8 cellular contexts compared by ENCODE assay signal in the genomic region with DNA sequence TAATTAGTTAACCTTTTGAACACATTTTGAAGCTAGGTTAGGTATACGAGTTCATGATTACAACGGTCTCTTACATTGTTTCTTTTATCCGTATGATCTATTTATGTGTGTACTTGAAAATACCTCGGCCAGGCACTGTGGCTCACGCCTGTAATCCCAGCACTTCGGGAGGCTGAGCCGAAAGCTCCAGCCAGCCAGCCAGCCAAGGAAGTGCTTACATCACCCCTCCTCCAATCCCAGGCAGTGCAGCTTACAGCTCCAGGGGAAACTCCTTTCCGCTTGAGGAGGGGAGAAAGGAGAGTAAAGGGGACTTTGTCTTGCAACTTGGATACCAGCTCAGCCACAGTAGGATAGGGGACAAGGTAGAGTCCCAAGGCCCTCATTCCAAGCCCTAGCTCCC.
DNase-seq lines count a peak whose midpoint lies in the region; ATAC-seq lines count a peak whose summit lies in the region.
"Not testable (repeated sequence)": the region's sequence is repeated elsewhere in the genome, so short reads cannot be mapped to it uniquely, and the experiment has no call there.

No MANE protein-coding gene starts in this region.

- H3K27me3 Mint-ChIP-seq in activated CD4-positive, alpha-beta T cell treated with anti-CD3 and anti-CD28 coated beads, Interleukin-2, amount 10 ng/mL, durations not matched to agents 24 days and 14 days = not testable (repeated sequence)

- ATAC-seq in Right ventricle myocardium inferior = peak; percentile 93

- not testable (repeated sequence) for H3K4ac ChIP-seq in mesenchymal stem cell (ENCODE audit: low read depth in 1 of 2, low read length in 2 of 2); trophoblast cell (ENCODE audit: low read depth, low read length)

- H2AK5ac ChIP-seq in mesenchymal stem cell (ENCODE audit: low read length, severe bottlenecking); trophoblast cell (ENCODE audit: low read length): not testable (repeated sequence)

- H3K9ac ChIP-seq in mesenchymal stem cell (ENCODE audit: low read length) = peak overlapping the region; percentile 25
- not testable (repeated sequence) for H3K9ac ChIP-seq in trophoblast cell (ENCODE audit: low read length)
- peak overlapping the region in 3 of 5 donors; percentile 20 to 64 (median 31) for H3K9ac ChIP-seq in subcutaneous abdominal adipose tissue (ENCODE audit: low read length in 5 of 5)

- peak; percentile 28 for DNase-seq in Ammon's horn (ENCODE audit: low spot score)
- peak; percentile 34 for DNase-seq in activated CD4-positive, alpha-beta T cell treated with anti-CD3 and anti-CD28 coated beads, Interleukin-2, amount 10 ng/mL, durations not matched to agents 24 days and 14 days
- peak; percentile 75 for DNase-seq in ecto neural progenitor cell (ENCODE audit: low spot score)
- not testable (repeated sequence) for DNase-seq in Right ventricle myocardium inferior (ENCODE audit: missing footprints)
- peak; percentile 30 for DNase-seq in iPS DF 19.7 (ENCODE audit: low read depth, low spot score)
- peak; percentile 51 for DNase-seq in mesenchymal stem cell
- peak; percentile 93 for DNase-seq in trophoblast cell

- not testable (repeated sequence) for H3K4me2 ChIP-seq in mesenchymal stem cell (ENCODE audit: low read length, poor library complexity, severe bottlenecking); trophoblast cell (ENCODE audit: low read length)

- H3K27ac ChIP-seq in mesenchymal stem cell (ENCODE audit: low read length, poor library complexity, severe bottlenecking); trophoblast cell (ENCODE audit: low read depth, low read length): not testable (repeated sequence)
- H3K27ac ChIP-seq in subcutaneous abdominal adipose tissue (ENCODE audit: low read depth, low read length) = peak overlapping the region; percentile 73

- H3K36me3 ChIP-seq in mesenchymal stem cell (ENCODE audit: control insufficient read depth in 1 of 2, insufficient read depth in 2 of 2, low read depth in 1 of 2, low read length in 2 of 2); trophoblast cell (ENCODE audit: control insufficient read depth in 1 of 2, insufficient read depth in 2 of 2, low read length in 2 of 2); subcutaneous abdominal adipose tissue (ENCODE audit: control insufficient read depth in 5 of 5, insufficient read depth in 5 of 5, low read length in 5 of 5): not testable (repeated sequence)

- not testable (repeated sequence) for H3K79me1 ChIP-seq in mesenchymal stem cell (replicated peaks; ENCODE audit: low read length, poor library complexity, severe bottlenecking); trophoblast cell (ENCODE audit: low read length)

- H4K12ac ChIP-seq in trophoblast cell (ENCODE audit: low read depth, low read length) = not testable (repeated sequence)

- H3K23ac ChIP-seq in mesenchymal stem cell (ENCODE audit: low read length in 2 of 2); trophoblast cell (ENCODE audit: low read length): not testable (repeated sequence)

- not testable (repeated sequence) for H2AFZ ChIP-seq in mesenchymal stem cell (ENCODE audit: low read depth, low read length); trophoblast cell (ENCODE audit: insufficient read depth, low read length, poor library complexity)

- not testable (repeated sequence) for H2BK12ac ChIP-seq in mesenchymal stem cell (ENCODE audit: low read length in 2 of 2)
- peak overlapping the region; percentile 36 for H2BK12ac ChIP-seq in trophoblast cell (ENCODE audit: low read length)

- H3K18ac ChIP-seq in mesenchymal stem cell (ENCODE audit: low read depth in 1 of 2, low read length in 2 of 2); trophoblast cell (ENCODE audit: low read length): not testable (repeated sequence)

- H2BK5ac ChIP-seq in mesenchymal stem cell (ENCODE audit: low read depth, low read length, poor library complexity, severe bottlenecking); trophoblast cell (ENCODE audit: low read depth, low read length, poor library complexity): not testable (repeated sequence)

- intact Hi-C loops in activated CD4-positive, alpha-beta T cell treated with anti-CD3 and anti-CD28 coated beads, Interleukin-2, amount 10 ng/mL, durations not matched to agents 24 days and 14 days (cut with micrococcal nuclease); Right ventricle myocardium inferior (cut with DNase I): not testable (repeated sequence)

- H3K27ac Mint-ChIP-seq in activated CD4-positive, alpha-beta T cell treated with anti-CD3 and anti-CD28 coated beads, Interleukin-2, amount 10 ng/mL, durations not matched to agents 24 days and 14 days = not testable (repeated sequence)

- not testable (repeated sequence) for H3K4me1 Mint-ChIP-seq in activated CD4-positive, alpha-beta T cell treated with anti-CD3 and anti-CD28 coated beads, Interleukin-2, amount 10 ng/mL, durations not matched to agents 24 days and 14 days

- not testable (repeated sequence) for H3K27me3 ChIP-seq in mesenchymal stem cell (ENCODE audit: control insufficient read depth in 1 of 2, insufficient read depth in 1 of 2, low read length in 2 of 2); trophoblast cell (ENCODE audit: insufficient read depth, low read length); subcutaneous abdominal adipose tissue (ENCODE audit: control insufficient read depth in 5 of 5, insufficient read depth in 4 of 5, low read length in 5 of 5)

- H4K91ac ChIP-seq in mesenchymal stem cell (ENCODE audit: low read length); trophoblast cell (ENCODE audit: low read depth, low read length): not testable (repeated sequence)

- not testable (repeated sequence) for H3K4me3 ChIP-seq in mesenchymal stem cell (ENCODE audit: insufficient read depth in 1 of 2, low read depth in 1 of 2, low read length in 2 of 2); trophoblast cell (ENCODE audit: low read depth, low read length)
- H3K4me3 ChIP-seq in subcutaneous abdominal adipose tissue (ENCODE audit: low read depth in 1 of 5, low read length in 5 of 5) = peak overlapping the region in 3 of 5 donors; percentile 21 to 53 (median 31)

- WGBS in mesenchymal stem cell = 71% methylated on average over 5 of the region's 8 CpGs
- WGBS in trophoblast cell (ENCODE audit: extremely low coverage, insufficient coverage, insufficient read length) = no CpG with 5 or more reads among the region's 8 CpGs

- H3K4me3 Mint-ChIP-seq in activated CD4-positive, alpha-beta T cell treated with anti-CD3 and anti-CD28 coated beads, Interleukin-2, amount 10 ng/mL, durations not matched to agents 24 days and 14 days = not testable (repeated sequence)

- H2BK15ac ChIP-seq in mesenchymal stem cell (ENCODE audit: low read depth, poor library complexity, severe bottlenecking) = not testable (repeated sequence)

- not testable (repeated sequence) for H3K79me2 ChIP-seq in trophoblast cell (ENCODE audit: control insufficient read depth, insufficient read depth, low read length, poor library complexity)

- H3K14ac ChIP-seq in mesenchymal stem cell (ENCODE audit: low read length in 2 of 2); trophoblast cell (ENCODE audit: low read length): not testable (repeated sequence)

- H2BK120ac ChIP-seq in mesenchymal stem cell (ENCODE audit: low read depth, low read length); trophoblast cell (ENCODE audit: insufficient read depth, low read length, poor library complexity): not testable (repeated sequence)

- H4K8ac ChIP-seq in mesenchymal stem cell (ENCODE audit: low read length) = not testable (repeated sequence)
- H4K8ac ChIP-seq in trophoblast cell (ENCODE audit: low read depth, low read length) = peak overlapping the region; percentile 29

- H3K4me1 ChIP-seq in mesenchymal stem cell (ENCODE audit: control insufficient read depth, insufficient read depth, low read depth, low read length); trophoblast cell (ENCODE audit: control insufficient read depth in 1 of 2, insufficient read depth in 2 of 2, low read length in 2 of 2): not testable (repeated sequence)
- H3K4me1 ChIP-seq in subcutaneous abdominal adipose tissue (ENCODE audit: control insufficient read depth in 5 of 5, insufficient read depth in 5 of 5, low read length in 5 of 5) = peaks cover 0 to 24% (median 17%) of the 10 kb centered on the region in 5 donors

- peaks cover 15% of the 10 kb centered on the region for H3K36me3 Mint-ChIP-seq in activated CD4-positive, alpha-beta T cell treated with anti-CD3 and anti-CD28 coated beads, Interleukin-2, amount 10 ng/mL, durations not matched to agents 24 days and 14 days (ENCODE audit: low read depth)

- H3K9me3 Mint-ChIP-seq in activated CD4-positive, alpha-beta T cell treated with anti-CD3 and anti-CD28 coated beads, Interleukin-2, amount 10 ng/mL, durations not matched to agents 24 days and 14 days = not testable (repeated sequence)

- not testable (repeated sequence) for H3K9me3 ChIP-seq in mesenchymal stem cell (ENCODE audit: control insufficient read depth, low read length); trophoblast cell (ENCODE audit: insufficient read depth, low read depth, low read length); subcutaneous abdominal adipose tissue (ENCODE audit: control insufficient read depth in 5 of 5, low read length in 5 of 5)
